In the genomic region with DNA sequence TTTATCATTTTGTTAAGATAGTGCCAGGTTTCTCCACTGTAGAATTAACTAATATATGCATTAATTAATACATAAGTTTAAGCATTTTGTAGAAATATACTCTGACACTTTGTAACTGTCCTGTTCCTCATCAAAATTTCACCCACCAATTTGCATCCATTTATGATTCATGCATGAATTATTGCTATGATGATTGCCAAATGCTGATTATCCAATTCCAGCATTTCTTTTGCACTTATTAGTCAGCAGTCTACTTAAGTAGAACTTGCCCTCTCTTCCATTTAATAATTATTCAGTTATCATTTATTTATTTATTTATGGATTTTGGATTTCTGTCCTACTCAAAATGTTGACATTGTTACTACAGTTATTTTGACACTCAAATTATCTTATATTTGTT, we compare ENCODE assay signal across 17 cellular contexts.
DNase-seq lines count a peak whose midpoint lies in the region; ATAC-seq and TF ChIP-seq lines count a peak whose summit lies in the region.
"Had no signal": no experiment of that assay in that cellular context is flagged by ENCODE, and none has a peak within 500 bp of the region (broad histone marks: within the 10 kb centered on the region; RNA-seq: fewer than 3 reads in every experiment).

No MANE protein-coding gene starts in this region.

- H3K4me1 ChIP-seq in SK-N-SH (ENCODE audit: control insufficient read depth in 1 of 2, insufficient read depth in 2 of 2, low read depth in 1 of 2, low read length in 1 of 2) (no peaks in the 10 kb centered on the region), fibroblast of lung (ENCODE audit: control insufficient read depth, extremely low read depth, insufficient read depth, low read length) (no peaks in the 10 kb centered on the region)
- H3K4me1 ChIP-seq: A549, BLaER1 had no signal

- no peak overlapping the region for H3K4me3 ChIP-seq in SK-N-SH (ENCODE audit: low read depth in 2 of 2, low read length in 1 of 2)
- no peak overlapping the region for H3K4me3 ChIP-seq in fibroblast of lung (replicated peaks in 1 of 4; ENCODE audit: control extremely low read depth in 1 of 4, insufficient read depth in 1 of 4, low read depth in 3 of 4, low read length in 4 of 4)
- no peak overlapping the region for H3K4me3 ChIP-seq in foreskin fibroblast (ENCODE audit: low read depth in 1 of 2, low read length in 2 of 2)
- H3K4me3 ChIP-seq: A549, BLaER1, K562 had no signal

- H3K27ac ChIP-seq in SK-N-SH (ENCODE audit: low read depth in 2 of 2, low read length in 1 of 2) = no peak overlapping the region
- H3K27ac ChIP-seq in fibroblast of lung (ENCODE audit: insufficient read depth, low read length) = no peak overlapping the region
- H3K27ac ChIP-seq: 22Rv1, A549, BLaER1 had no signal

- no peaks in the 10 kb centered on the region for H3F3A ChIP-seq in SK-N-SH (replicated peaks; ENCODE audit: insufficient read depth)

- H3K9me3 ChIP-seq in SK-N-SH = no peaks in the 10 kb centered on the region
- H3K9me3 ChIP-seq in fibroblast of lung (ENCODE audit: control insufficient read depth, insufficient read depth, low read depth, low read length) = no peaks in the 10 kb centered on the region
- H3K9me3 ChIP-seq: A549, BLaER1 had no signal

- H3K9me2 ChIP-seq in SK-N-SH = no peaks in the 10 kb centered on the region

- DNase-seq in SK-N-SH (no peak), amniotic epithelial cell (ENCODE audit: low read depth) (peak; percentile 65), fibroblast of lung (ENCODE audit: low read depth in 2 of 2) (peak; percentile 5 to 13), foreskin fibroblast (no peak)
- DNase-seq in activated effector memory CD4-positive, alpha-beta T cell treated with anti-CD3 and anti-CD28 coated beads, Interleukin-2, amount 50 U/mL, for 16 hours = no peak
- no peak for DNase-seq in stimulated activated CD4-positive, alpha-beta T cell treated with anti-CD3 and anti-CD28 coated beads, Interleukin-2, amount 100 ng/mL, for 48 hours
- DNase-seq: DMS153, DMS79, GDM1, GOT3, H7, IMR-90 had no signal

- TF ChIP-seq CTCF in SK-N-SH (IDR thresholded peaks at IDR 0.05) (no peak), fibroblast of lung (conservative IDR thresholded peaks at IDR 0.05 in 1 of 2, IDR thresholded peaks at IDR 0.05 in 1 of 2; ENCODE audit: low read depth in 1 of 2, low read length in 2 of 2) (no peak), foreskin fibroblast (IDR thresholded peaks at IDR 0.05; ENCODE audit: low read depth, low read length) (no peak)

- H3K4me2 ChIP-seq in SK-N-SH = no peak overlapping the region
- H3K4me2 ChIP-seq in fibroblast of lung (ENCODE audit: extremely low read depth, insufficient read depth, low read length) = no peak overlapping the region
- H3K4me2 ChIP-seq: A549, BLaER1 had no signal

- ATAC-seq in SK-N-SH treated with all-trans-retinoic acid at 6 μM for 48 hours = no peak
- ATAC-seq: A549, K562 had no signal

- CTCF ChIA-PET in SK-N-SH (lab: Yijun Ruan, JAX) = no interaction called here

- H2AFZ ChIP-seq in SK-N-SH (ENCODE audit: low read depth) (no peak overlapping the region), fibroblast of lung (ENCODE audit: low read length) (no peak overlapping the region)

- POLR2A ChIA-PET in SK-N-SH (lab: Yijun Ruan, JAX) = no interaction called here

- no peaks in the 10 kb centered on the region; the same call in 1 of the 2 replicates for H3K79me2 ChIP-seq in SK-N-SH (ENCODE audit: insufficient read depth)
- H3K79me2 ChIP-seq in fibroblast of lung (ENCODE audit: control insufficient read depth, insufficient read depth, low read length) = no peaks in the 10 kb centered on the region

- H4K20me1 ChIP-seq in SK-N-SH (ENCODE audit: insufficient read depth) (no peaks in the 10 kb centered on the region), fibroblast of lung (ENCODE audit: control insufficient read depth, extremely low read depth, insufficient read depth, low read length) (no peaks in the 10 kb centered on the region)
- H4K20me1 ChIP-seq: BLaER1 had no signal

- no peak overlapping the region for H3K9ac ChIP-seq in SK-N-SH
- H3K9ac ChIP-seq in fibroblast of lung (ENCODE audit: insufficient read depth, low read length) = no peak overlapping the region
- H3K9ac ChIP-seq: BLaER1 had no signal

- peak in 1 of 2 experiments; percentile 13; a peak in 1 of 4 replicates for TF ChIP-seq EP300 in SK-N-SH (IDR thresholded peaks at IDR 0.05; ENCODE audit: borderline replicate concordance in 1 of 2, low read depth in 1 of 2, low read length in 1 of 2)

- H3K27me3 ChIP-seq in SK-N-SH (ENCODE audit: insufficient read depth) = no peaks in the 10 kb centered on the region
- no peaks in the 10 kb centered on the region for H3K27me3 ChIP-seq in fibroblast of lung (ENCODE audit: control insufficient read depth, insufficient read depth, low read length)
- H3K27me3 ChIP-seq: BLaER1 had no signal

- H3K36me3 ChIP-seq in SK-N-SH (replicated peaks in 1 of 2; ENCODE audit: control insufficient read depth in 1 of 2, insufficient read depth in 2 of 2, low read length in 1 of 2) (no peaks in the 10 kb centered on the region), fibroblast of lung (ENCODE audit: control insufficient read depth, insufficient read depth, low read length) (no peaks in the 10 kb centered on the region)
- H3K36me3 ChIP-seq: BLaER1 had no signal

- TF ChIP-seq RAD21 in SK-N-SH (IDR thresholded peaks at IDR 0.05; ENCODE audit: low read length) = no peak

TF ChIP-seq in SK-N-SH, 30 proteins besides CTCF, POLR2A, EP300 and RAD21 (continues in another document):
- TF ChIP-seq NRF1 (IDR thresholded peaks at IDR 0.05; ENCODE audit: low read depth, low read length) = no peak
- TF ChIP-seq TCF12 (IDR thresholded peaks at IDR 0.05) = 0 out of 2 replicates have a peak, but pooled peaks have one; percentile 28
- TF ChIP-seq, protein P1, sequence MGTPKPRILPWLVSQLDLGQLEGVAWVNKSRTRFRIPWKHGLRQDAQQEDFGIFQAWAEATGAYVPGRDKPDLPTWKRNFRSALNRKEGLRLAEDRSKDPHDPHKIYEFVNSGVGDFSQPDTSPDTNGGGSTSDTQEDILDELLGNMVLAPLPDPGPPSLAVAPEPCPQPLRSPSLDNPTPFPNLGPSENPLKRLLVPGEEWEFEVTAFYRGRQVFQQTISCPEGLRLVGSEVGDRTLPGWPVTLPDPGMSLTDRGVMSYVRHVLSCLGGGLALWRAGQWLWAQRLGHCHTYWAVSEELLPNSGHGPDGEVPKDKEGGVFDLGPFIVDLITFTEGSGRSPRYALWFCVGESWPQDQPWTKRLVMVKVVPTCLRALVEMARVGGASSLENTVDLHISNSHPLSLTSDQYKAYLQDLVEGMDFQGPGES (IDR thresholded peaks at IDR 0.05; ENCODE audit: low read depth, low read length) = no peak
- TF ChIP-seq YY1 (IDR thresholded peaks at IDR 0.05; ENCODE audit: low read depth) = no peak
- TF ChIP-seq EZH2phosphoT487 (IDR thresholded peaks at IDR 0.05; ENCODE audit: borderline replicate concordance, low read depth) = no peak
- no peak for TF ChIP-seq TAF1 (IDR thresholded peaks at IDR 0.05; ENCODE audit: borderline replicate concordance, low read depth, low read length)
- TF ChIP-seq, protein P2, sequence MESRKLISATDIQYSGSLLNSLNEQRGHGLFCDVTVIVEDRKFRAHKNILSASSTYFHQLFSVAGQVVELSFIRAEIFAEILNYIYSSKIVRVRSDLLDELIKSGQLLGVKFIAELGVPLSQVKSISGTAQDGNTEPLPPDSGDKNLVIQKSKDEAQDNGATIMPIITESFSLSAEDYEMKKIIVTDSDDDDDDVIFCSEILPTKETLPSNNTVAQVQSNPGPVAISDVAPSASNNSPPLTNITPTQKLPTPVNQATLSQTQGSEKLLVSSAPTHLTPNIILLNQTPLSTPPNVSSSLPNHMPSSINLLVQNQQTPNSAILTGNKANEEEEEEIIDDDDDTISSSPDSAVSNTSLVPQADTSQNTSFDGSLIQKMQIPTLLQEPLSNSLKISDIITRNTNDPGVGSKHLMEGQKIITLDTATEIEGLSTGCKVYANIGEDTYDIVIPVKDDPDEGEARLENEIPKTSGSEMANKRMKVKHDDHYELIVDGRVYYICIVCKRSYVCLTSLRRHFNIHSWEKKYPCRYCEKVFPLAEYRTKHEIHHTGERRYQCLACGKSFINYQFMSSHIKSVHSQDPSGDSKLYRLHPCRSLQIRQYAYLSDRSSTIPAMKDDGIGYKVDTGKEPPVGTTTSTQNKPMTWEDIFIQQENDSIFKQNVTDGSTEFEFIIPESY (IDR thresholded peaks at IDR 0.05; ENCODE audit: borderline replicate concordance, low read depth) = no peak

TF ChIP-seq in SK-N-SH treated with all-trans-retinoic acid at 6 μM for 48 hours, 23 proteins besides CTCF, POLR2A, EP300 and RAD21 (continues in another document):
- no peak for TF ChIP-seq ZNF565 (CRISPR knock-in tag; conservative IDR thresholded peaks at IDR 0.05; ENCODE audit: low read depth)
- TF ChIP-seq, protein P3, sequence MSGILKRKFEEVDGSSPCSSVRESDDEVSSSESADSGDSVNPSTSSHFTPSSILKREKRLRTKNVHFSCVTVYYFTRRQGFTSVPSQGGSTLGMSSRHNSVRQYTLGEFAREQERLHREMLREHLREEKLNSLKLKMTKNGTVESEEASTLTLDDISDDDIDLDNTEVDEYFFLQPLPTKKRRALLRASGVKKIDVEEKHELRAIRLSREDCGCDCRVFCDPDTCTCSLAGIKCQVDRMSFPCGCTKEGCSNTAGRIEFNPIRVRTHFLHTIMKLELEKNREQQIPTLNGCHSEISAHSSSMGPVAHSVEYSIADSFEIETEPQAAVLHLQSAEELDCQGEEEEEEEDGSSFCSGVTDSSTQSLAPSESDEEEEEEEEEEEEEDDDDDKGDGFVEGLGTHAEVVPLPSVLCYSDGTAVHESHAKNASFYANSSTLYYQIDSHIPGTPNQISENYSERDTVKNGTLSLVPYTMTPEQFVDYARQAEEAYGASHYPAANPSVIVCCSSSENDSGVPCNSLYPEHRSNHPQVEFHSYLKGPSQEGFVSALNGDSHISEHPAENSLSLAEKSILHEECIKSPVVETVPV (CRISPR knock-in tag; IDR thresholded peaks at IDR 0.05) = no peak

Comparison
In these comparisons a context has a peak if more than half of its experiments do, and no peak if none do; other contexts are left out.
1. DNase-seq: peak in amniotic epithelial cell (single experiment) and fibroblast of lung (2 of 2); none in SK-N-SH (single experiment), foreskin fibroblast (0 of 2), activated effector memory CD4-positive, alpha-beta T cell treated with anti-CD3 and anti-CD28 coated beads, Interleukin-2, amount 50 U/mL, for 16 hours (single experiment) and stimulated activated CD4-positive, alpha-beta T cell treated with anti-CD3 and anti-CD28 coated beads, Interleukin-2, amount 100 ng/mL, for 48 hours (0 of 2).